In the genomic region with DNA sequence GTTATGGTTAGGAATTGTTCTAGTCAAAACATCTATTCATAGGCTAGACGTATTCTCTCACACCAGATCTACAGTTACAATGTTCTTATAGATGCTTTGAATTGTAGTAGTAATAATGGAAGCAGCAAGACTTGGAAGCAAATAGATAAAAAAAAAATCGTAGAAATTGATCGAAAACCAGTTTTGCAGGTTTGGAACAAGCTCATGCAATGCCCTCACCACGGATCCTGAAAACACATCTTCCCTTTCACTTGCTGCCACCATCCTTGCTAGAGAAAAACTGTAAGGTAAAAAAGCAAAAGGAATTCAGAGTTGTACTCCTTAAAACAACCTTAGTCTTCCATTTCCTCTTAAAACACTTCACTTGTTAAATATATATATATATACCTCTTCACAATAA, we compare ENCODE assay signal across 1 cellular context.
TF ChIP-seq lines count a peak whose summit lies in the region.

No MANE protein-coding gene starts in this region.

TF ChIP-seq in H1, 55 proteins besides CTCF, POLR2A, EP300 and RAD21:
- TF ChIP-seq CREB1 (IDR thresholded peaks at IDR 0.05) (no peak), EGR1 (IDR thresholded peaks at IDR 0.05; ENCODE audit: borderline replicate concordance, low read depth, low read length) (no peak), CBX5 (IDR thresholded peaks at IDR 0.05; ENCODE audit: low read depth, low read length) (no peak), TBP (IDR thresholded peaks at IDR 0.05; ENCODE audit: low read depth, low read length) (no peak), PHF8 (conservative IDR thresholded peaks at IDR 0.05; ENCODE audit: low read depth, low read length) (no peak), POU5F1 (IDR thresholded peaks at IDR 0.05; ENCODE audit: low read depth, low read length) (no peak), SUZ12 (IDR thresholded peaks at IDR 0.05; ENCODE audit: low read length) (no peak), E2F6 (IDR thresholded peaks at IDR 0.05) (no peak)
- TF ChIP-seq, protein P1, sequence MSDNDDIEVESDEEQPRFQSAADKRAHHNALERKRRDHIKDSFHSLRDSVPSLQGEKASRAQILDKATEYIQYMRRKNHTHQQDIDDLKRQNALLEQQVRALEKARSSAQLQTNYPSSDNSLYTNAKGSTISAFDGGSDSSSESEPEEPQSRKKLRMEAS (IDR thresholded peaks at IDR 0.05), result no peak
- TF ChIP-seq, protein P2, sequence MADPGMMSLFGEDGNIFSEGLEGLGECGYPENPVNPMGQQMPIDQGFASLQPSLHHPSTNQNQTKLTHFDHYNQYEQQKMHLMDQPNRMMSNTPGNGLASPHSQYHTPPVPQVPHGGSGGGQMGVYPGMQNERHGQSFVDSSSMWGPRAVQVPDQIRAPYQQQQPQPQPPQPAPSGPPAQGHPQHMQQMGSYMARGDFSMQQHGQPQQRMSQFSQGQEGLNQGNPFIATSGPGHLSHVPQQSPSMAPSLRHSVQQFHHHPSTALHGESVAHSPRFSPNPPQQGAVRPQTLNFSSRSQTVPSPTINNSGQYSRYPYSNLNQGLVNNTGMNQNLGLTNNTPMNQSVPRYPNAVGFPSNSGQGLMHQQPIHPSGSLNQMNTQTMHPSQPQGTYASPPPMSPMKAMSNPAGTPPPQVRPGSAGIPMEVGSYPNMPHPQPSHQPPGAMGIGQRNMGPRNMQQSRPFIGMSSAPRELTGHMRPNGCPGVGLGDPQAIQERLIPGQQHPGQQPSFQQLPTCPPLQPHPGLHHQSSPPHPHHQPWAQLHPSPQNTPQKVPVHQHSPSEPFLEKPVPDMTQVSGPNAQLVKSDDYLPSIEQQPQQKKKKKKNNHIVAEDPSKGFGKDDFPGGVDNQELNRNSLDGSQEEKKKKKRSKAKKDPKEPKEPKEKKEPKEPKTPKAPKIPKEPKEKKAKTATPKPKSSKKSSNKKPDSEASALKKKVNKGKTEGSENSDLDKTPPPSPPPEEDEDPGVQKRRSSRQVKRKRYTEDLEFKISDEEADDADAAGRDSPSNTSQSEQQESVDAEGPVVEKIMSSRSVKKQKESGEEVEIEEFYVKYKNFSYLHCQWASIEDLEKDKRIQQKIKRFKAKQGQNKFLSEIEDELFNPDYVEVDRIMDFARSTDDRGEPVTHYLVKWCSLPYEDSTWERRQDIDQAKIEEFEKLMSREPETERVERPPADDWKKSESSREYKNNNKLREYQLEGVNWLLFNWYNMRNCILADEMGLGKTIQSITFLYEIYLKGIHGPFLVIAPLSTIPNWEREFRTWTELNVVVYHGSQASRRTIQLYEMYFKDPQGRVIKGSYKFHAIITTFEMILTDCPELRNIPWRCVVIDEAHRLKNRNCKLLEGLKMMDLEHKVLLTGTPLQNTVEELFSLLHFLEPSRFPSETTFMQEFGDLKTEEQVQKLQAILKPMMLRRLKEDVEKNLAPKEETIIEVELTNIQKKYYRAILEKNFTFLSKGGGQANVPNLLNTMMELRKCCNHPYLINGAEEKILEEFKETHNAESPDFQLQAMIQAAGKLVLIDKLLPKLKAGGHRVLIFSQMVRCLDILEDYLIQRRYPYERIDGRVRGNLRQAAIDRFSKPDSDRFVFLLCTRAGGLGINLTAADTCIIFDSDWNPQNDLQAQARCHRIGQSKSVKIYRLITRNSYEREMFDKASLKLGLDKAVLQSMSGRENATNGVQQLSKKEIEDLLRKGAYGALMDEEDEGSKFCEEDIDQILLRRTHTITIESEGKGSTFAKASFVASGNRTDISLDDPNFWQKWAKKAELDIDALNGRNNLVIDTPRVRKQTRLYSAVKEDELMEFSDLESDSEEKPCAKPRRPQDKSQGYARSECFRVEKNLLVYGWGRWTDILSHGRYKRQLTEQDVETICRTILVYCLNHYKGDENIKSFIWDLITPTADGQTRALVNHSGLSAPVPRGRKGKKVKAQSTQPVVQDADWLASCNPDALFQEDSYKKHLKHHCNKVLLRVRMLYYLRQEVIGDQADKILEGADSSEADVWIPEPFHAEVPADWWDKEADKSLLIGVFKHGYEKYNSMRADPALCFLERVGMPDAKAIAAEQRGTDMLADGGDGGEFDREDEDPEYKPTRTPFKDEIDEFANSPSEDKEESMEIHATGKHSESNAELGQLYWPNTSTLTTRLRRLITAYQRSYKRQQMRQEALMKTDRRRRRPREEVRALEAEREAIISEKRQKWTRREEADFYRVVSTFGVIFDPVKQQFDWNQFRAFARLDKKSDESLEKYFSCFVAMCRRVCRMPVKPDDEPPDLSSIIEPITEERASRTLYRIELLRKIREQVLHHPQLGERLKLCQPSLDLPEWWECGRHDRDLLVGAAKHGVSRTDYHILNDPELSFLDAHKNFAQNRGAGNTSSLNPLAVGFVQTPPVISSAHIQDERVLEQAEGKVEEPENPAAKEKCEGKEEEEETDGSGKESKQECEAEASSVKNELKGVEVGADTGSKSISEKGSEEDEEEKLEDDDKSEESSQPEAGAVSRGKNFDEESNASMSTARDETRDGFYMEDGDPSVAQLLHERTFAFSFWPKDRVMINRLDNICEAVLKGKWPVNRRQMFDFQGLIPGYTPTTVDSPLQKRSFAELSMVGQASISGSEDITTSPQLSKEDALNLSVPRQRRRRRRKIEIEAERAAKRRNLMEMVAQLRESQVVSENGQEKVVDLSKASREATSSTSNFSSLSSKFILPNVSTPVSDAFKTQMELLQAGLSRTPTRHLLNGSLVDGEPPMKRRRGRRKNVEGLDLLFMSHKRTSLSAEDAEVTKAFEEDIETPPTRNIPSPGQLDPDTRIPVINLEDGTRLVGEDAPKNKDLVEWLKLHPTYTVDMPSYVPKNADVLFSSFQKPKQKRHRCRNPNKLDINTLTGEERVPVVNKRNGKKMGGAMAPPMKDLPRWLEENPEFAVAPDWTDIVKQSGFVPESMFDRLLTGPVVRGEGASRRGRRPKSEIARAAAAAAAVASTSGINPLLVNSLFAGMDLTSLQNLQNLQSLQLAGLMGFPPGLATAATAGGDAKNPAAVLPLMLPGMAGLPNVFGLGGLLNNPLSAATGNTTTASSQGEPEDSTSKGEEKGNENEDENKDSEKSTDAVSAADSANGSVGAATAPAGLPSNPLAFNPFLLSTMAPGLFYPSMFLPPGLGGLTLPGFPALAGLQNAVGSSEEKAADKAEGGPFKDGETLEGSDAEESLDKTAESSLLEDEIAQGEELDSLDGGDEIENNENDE (IDR thresholded peaks at IDR 0.05; ENCODE audit: insufficient replicate concordance, low read length), result no peak
